8 cellular contexts compared by ENCODE assay signal in the genomic region with DNA sequence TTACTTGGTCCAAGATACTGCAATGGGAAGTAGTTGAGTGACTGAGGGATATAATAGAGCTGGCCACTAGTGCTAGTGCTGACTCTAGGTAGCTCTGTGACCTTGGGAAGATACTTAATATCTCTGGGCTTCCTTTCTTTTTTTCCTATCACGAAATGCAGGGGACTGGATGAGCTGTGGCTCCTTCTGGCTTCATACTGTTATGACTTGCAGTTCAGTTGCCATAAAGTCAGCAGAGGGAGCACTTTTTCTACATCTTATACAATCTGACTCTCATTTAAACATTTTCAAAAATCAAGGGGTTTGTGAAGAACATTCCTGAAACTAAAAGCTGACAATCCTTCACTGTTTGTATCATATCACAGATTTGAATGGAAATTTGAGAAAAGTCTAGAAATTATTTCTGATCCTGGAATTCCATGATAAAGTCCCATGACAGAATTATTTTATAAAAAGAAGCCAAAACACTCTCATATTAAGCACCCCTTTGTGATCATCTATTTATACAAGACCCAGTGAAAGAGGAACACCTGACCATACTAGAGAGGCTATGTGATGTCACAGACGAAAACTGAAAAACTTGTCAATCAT. TPM values are rescaled to one million over a fixed set of nuclear protein-coding genes. Genes with fewer than 3 reads are reported as not detected.
DNase-seq lines count a peak whose midpoint lies in the region; ATAC-seq, FAIRE-seq and TF ChIP-seq lines count a peak whose summit lies in the region.

No MANE protein-coding gene starts in this region.

- peak in 1 of 2 donors; percentile 49 for TF ChIP-seq POLR2A in adrenal gland (IDR thresholded peaks at IDR 0.05)

- H3K4me3 ChIP-seq in adrenal gland (no peak overlapping the region), keratinocyte (ENCODE audit: control insufficient read depth in 2 of 3, extremely low read depth in 1 of 3, insufficient read depth in 2 of 3, low read depth in 1 of 3, low read length in 3 of 3) (no peak overlapping the region), tibial artery (no peak overlapping the region)

- 14 to 27% (median 22%) methylated on average over 2 of the region's 2 CpGs for WGBS in adrenal gland, 4 donors

- TF ChIP-seq CTCF in GM13976 (IDR thresholded peaks at IDR 0.05; ENCODE audit: borderline replicate concordance, control extremely low read depth, extremely low read depth, insufficient read depth, missing control alignments) (peak; percentile 47), adrenal gland (IDR thresholded peaks at IDR 0.05) (peak; percentile 31 to 72 (median 50)), keratinocyte (optimal IDR thresholded peaks at IDR 0.05 in 1 of 3, IDR thresholded peaks at IDR 0.05 in 1 of 3, conservative IDR thresholded peaks at IDR 0.05 in 1 of 3; ENCODE audit: extremely low read depth in 1 of 3, insufficient read depth in 2 of 3, low read length in 3 of 3) (peak; percentile 50 to 55 (median 55)), tibial artery (IDR thresholded peaks at IDR 0.05) (peak; percentile 54 to 59)

- H3K27me3 ChIP-seq in adrenal gland = no peaks in the 10 kb centered on the region
- peaks cover 17% of the 10 kb centered on the region for H3K27me3 ChIP-seq in keratinocyte (ENCODE audit: control insufficient read depth, extremely low read depth, insufficient read depth, low read length)
- H3K27me3 ChIP-seq in tibial artery = no peaks in the 10 kb centered on the region

- intact Hi-C loops in adrenal gland (cut with DNase I) (no loop called here), tibial artery (cut with DNase I; ENCODE audit: low total_unique reads) (loop anchor here (10.0 kb wide), 1 partner anchor 405 kb away; no protein-coding TSS in a partner anchor)

- H3K27ac ChIP-seq in adrenal gland (peak overlapping the region in 1 of 5 donors; percentile 94), keratinocyte (ENCODE audit: control insufficient read depth, insufficient read depth, low read length) (no peak overlapping the region), tibial artery (peak overlapping the region; percentile 96 to 99)

- peak; percentile 80 for FAIRE-seq in keratinocyte (lab: Jason Lieb, UNC)

- DNase-seq in A172 (ENCODE audit: low spot score) (peak; percentile 66), GM13976 (ENCODE audit: low spot score) (no peak), NAMALWA (ENCODE audit: low spot score) (peak; percentile 75), adrenal gland (peak in 3 of 7 donors; percentile 35 to 39 (median 39)), keratinocyte (ENCODE audit: low read depth, low spot score) (no peak), tibial artery (no peak), 8988T (no peak)

- no peaks in the 10 kb centered on the region for H3K9me3 ChIP-seq in adrenal gland (replicated peaks in 1 of 3)
- H3K9me3 ChIP-seq in keratinocyte (ENCODE audit: control insufficient read depth, low read depth, low read length) = no peaks in the 10 kb centered on the region
- no peaks in the 10 kb centered on the region for H3K9me3 ChIP-seq in tibial artery

- in situ Hi-C loops in GM13976 (cut with MboI; ENCODE audit: low sequenced_read_pairs, unreplicated experiment) = loop anchor here (25.0 kb wide), 1 partner anchor 743 kb away; no protein-coding TSS in a partner anchor

- H3K9ac ChIP-seq in keratinocyte (ENCODE audit: control insufficient read depth, extremely low read depth, insufficient read depth, low read length) = no peak overlapping the region

- dilution Hi-C loops in keratinocyte (cut with MboI; ENCODE audit: extremely low pct_ligation_motif_present, low sequenced_read_pairs) = no loop called here

- no peaks in the 10 kb centered on the region for H3K79me2 ChIP-seq in keratinocyte (ENCODE audit: control insufficient read depth, insufficient read depth, low read length)

- no peak for ATAC-seq in GM18519 (IDR thresholded peaks at IDR 0.05; ENCODE audit: low FRiP score, unreplicated experiment)

- H3K36me3 ChIP-seq in adrenal gland (replicated peaks in 1 of 2) (no peaks in the 10 kb centered on the region), keratinocyte (ENCODE audit: control insufficient read depth in 2 of 2, extremely low read depth in 1 of 2, insufficient read depth in 2 of 2, low read length in 2 of 2) (no peaks in the 10 kb centered on the region), tibial artery (no peaks in the 10 kb centered on the region)

- no peaks in the 10 kb centered on the region for H4K20me1 ChIP-seq in keratinocyte (ENCODE audit: control insufficient read depth, extremely low read depth, insufficient read depth, low read length)

- peaks cover 4 to 22% of the 10 kb centered on the region in 2 donors for H3K4me1 ChIP-seq in adrenal gland (replicated peaks in 1 of 2)
- peaks cover 19% of the 10 kb centered on the region for H3K4me1 ChIP-seq in keratinocyte (ENCODE audit: control insufficient read depth, extremely low read depth, insufficient read depth, low read length)
- peaks cover 0 to 63% (median 16%) of the 10 kb centered on the region in 4 donors for H3K4me1 ChIP-seq in tibial artery

- no peak overlapping the region for H2AFZ ChIP-seq in keratinocyte (ENCODE audit: control insufficient read depth, low read length)

- H3K4me2 ChIP-seq in keratinocyte (ENCODE audit: control insufficient read depth, extremely low read depth, insufficient read depth, low read depth, low read length) = no peak overlapping the region

- no peaks in the 10 kb centered on the region for H3K9me1 ChIP-seq in keratinocyte (ENCODE audit: control insufficient read depth, extremely low read depth, insufficient read depth, low read length)

RNA-seq across cellular contexts. Expression of a gene that starts 5.4 kb away (rescaled TPM):
- total RNA-seq in A172 (2014; rRNA removed; shearing (Covaris generic)) = 0.21 and 0.41 TPM in 2 replicates
- total RNA-seq in adrenal gland = 10 to 100 TPM in 7 of 8 donors, 1 to 10 TPM in 1; 9.9 to 62.9 (median 24.3) TPM
- polyA plus RNA-seq in adrenal gland (10 to 100 TPM; 14.1 to 35.1 (median 15.4) TPM), keratinocyte (1.4 to 6.0 TPM (median 1.7 TPM) in 3 replicates)
- polyA plus RNA-seq in keratinocyte (2011; ENCODE audit: low read depth) = 7.2 TPM
- polyA plus RNA-seq in keratinocyte (2011; cell fraction: cytosol; rRNA removed) = 1.7 TPM in 2 replicates
- polyA plus RNA-seq in keratinocyte (2011; cell fraction: nucleus; rRNA removed) = 5.4 and 6.0 TPM in 2 replicates
- polyA plus RNA-seq in keratinocyte (2012; ENCODE audit: low replicate concordance) = 3.9 and 4.1 TPM in 2 replicates
- 1.1 to 21.2 TPM (median 2.3 TPM) in 3 replicates for polyA minus RNA-seq in keratinocyte
- not detected for polyA minus RNA-seq in keratinocyte (2011; cell fraction: cytosol; rRNA and poly(A)+ RNA removed)
- 0.53 and 5.0 TPM in 2 replicates for polyA minus RNA-seq in keratinocyte (2011; cell fraction: nucleus; rRNA and poly(A)+ RNA removed)

Comparison
In these comparisons a context has a peak if more than half of its experiments do, and no peak if none do; other contexts are left out.
1. DNase-seq: peak in A172 (single experiment) and NAMALWA (single experiment); none in GM13976 (single experiment), keratinocyte (single experiment), tibial artery (0 of 2) and 8988T (single experiment).
2. Peak in every context shown above with its lines, with median percentiles within 50 percentile points of each other: CTCF ChIP-seq.